8 cellular contexts compared by ENCODE assay signal in the genomic region with DNA sequence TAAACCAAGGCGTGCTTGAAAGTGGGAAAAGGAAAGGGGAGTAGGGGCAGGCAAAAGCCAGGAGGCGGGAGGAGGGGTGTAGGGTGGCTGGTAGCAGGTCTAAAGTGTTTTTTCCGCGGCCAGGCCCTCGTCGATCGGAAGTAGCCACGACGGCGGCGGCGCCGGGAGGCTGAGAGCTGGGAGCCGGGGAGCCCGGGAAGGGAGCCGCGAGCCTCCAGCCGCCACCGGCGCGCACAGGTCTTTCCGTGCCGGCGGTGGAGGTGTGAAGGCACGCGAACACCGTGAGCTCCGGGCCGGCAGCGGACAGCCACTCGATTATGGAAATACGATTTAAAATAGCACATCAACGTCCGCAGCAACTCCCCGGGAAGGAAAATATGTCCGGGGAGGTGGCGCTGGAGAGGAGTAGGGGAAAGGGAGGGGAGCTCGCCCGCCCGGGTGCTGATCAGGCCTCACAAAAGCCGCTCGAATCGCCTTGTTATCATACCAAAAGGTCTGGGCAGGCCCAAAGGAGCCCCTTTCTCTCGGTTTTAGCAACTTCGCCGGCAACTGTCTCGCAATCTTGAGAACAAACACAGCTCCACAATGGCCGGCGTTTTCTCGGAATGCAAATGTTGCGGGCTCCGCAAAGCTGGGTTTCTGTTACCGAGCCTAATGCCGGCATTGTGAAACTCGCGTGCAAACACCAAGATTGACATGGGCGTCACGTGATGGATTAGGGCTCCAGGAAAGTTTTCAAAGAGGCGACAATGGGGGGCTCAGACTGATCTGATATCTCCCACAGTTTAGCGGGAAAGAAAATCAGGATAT. TPM values are rescaled to one million over a fixed set of nuclear protein-coding genes. Genes with fewer than 3 reads are reported as not detected.
A peak's percentile ranks its signal among the peaks of the same experiment; 100 is the strongest.
DNase-seq lines count a peak whose midpoint lies in the region; ATAC-seq and TF ChIP-seq lines count a peak whose summit lies in the region.

No MANE protein-coding gene starts in this region.

- no peak for TF ChIP-seq POLR2A in ovary (IDR thresholded peaks at IDR 0.05)

- intact Hi-C loops in ovary (cut with DNase I), result no loop called here

- no peak overlapping the region for H3K27ac Mint-ChIP-seq in activated T-cell treated with anti-CD3 and anti-CD28 coated beads, Interleukin-2, amount 50 U/mL, for 72 hours

- H3K4me3 Mint-ChIP-seq in activated T-cell treated with anti-CD3 and anti-CD28 coated beads, Interleukin-2, amount 50 U/mL, for 72 hours, result peak overlapping the region; percentile 79 to 82

- peaks cover 42% of the 10 kb centered on the region for H3K27me3 ChIP-seq in cardiac muscle cell
- peaks cover 5% of the 10 kb centered on the region for H3K27me3 ChIP-seq in ovary

- H3K27ac ChIP-seq in cardiac muscle cell, result peak overlapping the region; percentile 61
- peak overlapping the region in 1 of 2 donors; percentile 57 for H3K27ac ChIP-seq in ovary

- H3K4me3 ChIP-seq in cardiac muscle cell (peak overlapping the region; percentile 39), ovary (peak overlapping the region; percentile 58)

- H3K4me1 ChIP-seq in cardiac muscle cell (ENCODE audit: low read depth) (peaks cover 9% of the 10 kb centered on the region), ovary (ENCODE audit: insufficient read depth) (peaks cover 6% of the 10 kb centered on the region)

- peaks cover 37% of the 10 kb centered on the region for H3K4me1 Mint-ChIP-seq in activated T-cell treated with anti-CD3 and anti-CD28 coated beads, Interleukin-2, amount 50 U/mL, for 72 hours (ENCODE audit: low read depth)

- H3K9me3 ChIP-seq in cardiac muscle cell (ENCODE audit: low read depth) (no peaks in the 10 kb centered on the region), ovary (peaks cover 0 to 17% of the 10 kb centered on the region in 2 donors)

- TF ChIP-seq CTCF in cardiac muscle cell (IDR thresholded peaks at IDR 0.05; ENCODE audit: low read depth, low read length) (no peak), ovary (IDR thresholded peaks at IDR 0.05) (no peak)

- peaks cover 84% of the 10 kb centered on the region for H3K27me3 Mint-ChIP-seq in activated T-cell treated with anti-CD3 and anti-CD28 coated beads, Interleukin-2, amount 50 U/mL, for 72 hours (ENCODE audit: low read depth)

- 0 to 1% (median 1%) methylated on average over 60 of the region's 60 CpGs for WGBS in ovary, 3 donors

- no peaks in the 10 kb centered on the region for H3K36me3 ChIP-seq in cardiac muscle cell
- no peaks in the 10 kb centered on the region for H3K36me3 ChIP-seq in ovary

- peak; percentile 88 for ATAC-seq in HG02571 (IDR thresholded peaks at IDR 0.05; ENCODE audit: unreplicated experiment)
- peak in 1 of 2 donors; percentile 38 for ATAC-seq in activated T-cell treated with anti-CD3 and anti-CD28 coated beads, Interleukin-2, amount 50 U/mL, for 72 hours (replicated peaks in 1 of 2)

- no peak for TF ChIP-seq EP300 in ovary (IDR thresholded peaks at IDR 0.05)

- peak; percentile 59 for DNase-seq in activated CD8-positive, alpha-beta memory T cell treated with anti-CD3 and anti-CD28 coated beads for 24 hours
- DNase-seq in activated CD8-positive, alpha-beta memory T cell treated with anti-CD3 and anti-CD28 coated beads, Interleukin-2, amount 50 U/mL, for 4 hours, result no peak
- DNase-seq in NCI-H1048 (lab: John Stamatoyannopoulos, UW) (peak; percentile 2), cardiac muscle cell (ENCODE audit: low read depth in 1 of 2, low spot score in 1 of 2) (peak; percentile 49 to 73), ovary (peak in 2 of 5 donors; percentile 31 to 45), SKM-1 (lab: John Stamatoyannopoulos, UW; ENCODE audit: unreplicated experiment) (no peak)
- peak; percentile 25 to 40 for DNase-seq in activated T-cell treated with anti-CD3 and anti-CD28 coated beads, Interleukin-2, amount 50 U/mL, for 72 hours

- H3K9me3 Mint-ChIP-seq in activated T-cell treated with anti-CD3 and anti-CD28 coated beads, Interleukin-2, amount 50 U/mL, for 72 hours, result no peaks in the 10 kb centered on the region

- H3K36me3 Mint-ChIP-seq in activated T-cell treated with anti-CD3 and anti-CD28 coated beads, Interleukin-2, amount 50 U/mL, for 72 hours (ENCODE audit: insufficient read depth in 2 of 2), result peaks cover 5% of the 10 kb centered on the region in 2 donors

RNA-seq across cellular contexts. Expression of a gene that starts 2.9 kb away (rescaled TPM):
- not detected for total RNA-seq in activated T-cell treated with anti-CD3 and anti-CD28 coated beads, Interleukin-2, amount 50 U/mL, for 72 hours
- total RNA-seq in cardiac muscle cell (0.42 and 0.74 TPM in 2 replicates), ovary (not detected)
- polyA plus RNA-seq in cardiac muscle cell (0.07 and 0.84 TPM in 2 replicates), ovary (under 1 TPM in 1 of 2 donors, not detected in 1; 0.06 TPM)

Comparison
In these comparisons a context has a peak if more than half of its experiments do, and no peak if none do; other contexts are left out.
1. DNase-seq: peak in activated CD8-positive, alpha-beta memory T cell treated with anti-CD3 and anti-CD28 coated beads for 24 hours (single experiment), NCI-H1048 (single experiment), activated T-cell treated with anti-CD3 and anti-CD28 coated beads, Interleukin-2, amount 50 U/mL, for 72 hours (2 of 2) and cardiac muscle cell (2 of 2); none in activated CD8-positive, alpha-beta memory T cell treated with anti-CD3 and anti-CD28 coated beads, Interleukin-2, amount 50 U/mL, for 4 hours (single experiment) and SKM-1 (single experiment).